In the genomic region with DNA sequence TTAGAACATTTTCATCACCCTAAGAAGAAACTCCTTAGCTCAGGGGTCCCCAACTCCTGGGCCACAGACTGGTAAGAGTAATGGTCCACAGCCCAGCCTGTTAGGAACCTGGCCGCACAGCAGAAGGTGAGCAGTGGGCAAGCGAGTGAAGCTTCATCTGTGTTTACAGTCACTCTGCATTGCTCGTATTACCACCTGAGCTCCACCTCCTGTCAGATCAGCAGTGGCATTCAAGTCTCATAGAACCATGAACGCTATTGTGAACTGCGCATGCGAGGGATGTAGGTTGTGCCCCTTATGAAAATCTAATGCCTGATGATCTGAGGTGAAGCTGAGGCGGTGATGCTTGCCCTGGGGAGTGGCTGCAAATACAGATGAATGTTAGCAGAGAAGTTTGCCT, we compare ENCODE assay signal across 8 cellular contexts.
"Had no signal": no experiment of that assay in that cellular context is flagged by ENCODE, and none has a peak within 500 bp of the region (broad histone marks: within the 10 kb centered on the region; RNA-seq: fewer than 3 reads in every experiment).

No MANE protein-coding gene starts in this region.

- DNase-seq: GDM1, GF-D8 had no signal

- FAIRE-seq: G401.6, GM12878, GM12891, GM12892, GM18507, GM19239 had no signal

- ATAC-seq: GM12878 had no signal

- H3K4me3 ChIP-seq: GM12878 had no signal
